8 cellular contexts compared by ENCODE assay signal in genomic region chr2:160703648-160704585, GRCh38.
A peak's percentile ranks its signal among the peaks of the same experiment; 100 is the strongest.
DNase-seq lines count a peak whose midpoint lies in the region; ATAC-seq and TF ChIP-seq lines count a peak whose summit lies in the region.

No MANE protein-coding gene starts in this region.

- H3K4me3 Mint-ChIP-seq in activated CD4-positive, alpha-beta memory T cell treated with anti-CD3 and anti-CD28 coated beads, Interleukin-2, amount 10 ng/mL, durations not matched to agents 7 days and 5 days = no peak overlapping the region

- H3K36me3 Mint-ChIP-seq in activated CD4-positive, alpha-beta memory T cell treated with anti-CD3 and anti-CD28 coated beads, Interleukin-2, amount 10 ng/mL, durations not matched to agents 7 days and 5 days (ENCODE audit: low read depth) = no peaks in the 10 kb centered on the region

- H3K27ac ChIP-seq in HL-60 (replicated peaks) (no peak overlapping the region), parathyroid adenoma (no peak overlapping the region)

- CTCF ChIA-PET in activated CD4-positive, alpha-beta memory T cell treated with anti-CD3 and anti-CD28 coated beads, Interleukin-2, amount 10 ng/mL, durations not matched to agents 7 days and 5 days (lab: Charles Lee) = no interaction called here

- H3K9me3 ChIP-seq in parathyroid adenoma (ENCODE audit: control insufficient read depth, low read length) = no peaks in the 10 kb centered on the region

- peak; percentile 35 to 88 for DNase-seq in HL-60 (ENCODE audit: low read depth in 1 of 2, low spot score in 1 of 2)
- peak; percentile 28 for DNase-seq in activated CD4-positive, alpha-beta memory T cell treated with anti-CD3 and anti-CD28 coated beads, Interleukin-2, amount 10 ng/mL, durations not matched to agents 7 days and 5 days
- DNase-seq in RKO (ENCODE audit: low spot score) = no peak
- no peak for DNase-seq in occipital lobe (lab: John Stamatoyannopoulos, UW)
- DNase-seq in omental fat pad (ENCODE audit: low spot score) = no peak

- no peaks in the 10 kb centered on the region for H3K27me3 Mint-ChIP-seq in activated CD4-positive, alpha-beta memory T cell treated with anti-CD3 and anti-CD28 coated beads, Interleukin-2, amount 10 ng/mL, durations not matched to agents 7 days and 5 days

- H3K79me2 ChIP-seq in parathyroid adenoma = no peaks in the 10 kb centered on the region

- H3K9ac ChIP-seq in parathyroid adenoma = no peak overlapping the region

- peaks cover 2% of the 10 kb centered on the region for H3K9me3 Mint-ChIP-seq in activated CD4-positive, alpha-beta memory T cell treated with anti-CD3 and anti-CD28 coated beads, Interleukin-2, amount 10 ng/mL, durations not matched to agents 7 days and 5 days

- H3K27ac Mint-ChIP-seq in activated CD4-positive, alpha-beta memory T cell treated with anti-CD3 and anti-CD28 coated beads, Interleukin-2, amount 10 ng/mL, durations not matched to agents 7 days and 5 days = no peak overlapping the region

- no peaks in the 10 kb centered on the region for H3K27me3 ChIP-seq in HL-60 (ENCODE audit: insufficient read depth, poor library complexity, severe bottlenecking)
- no peaks in the 10 kb centered on the region for H3K27me3 ChIP-seq in parathyroid adenoma (ENCODE audit: control insufficient read depth, insufficient read depth, low read length)

- no peak overlapping the region for H3K4me2 ChIP-seq in parathyroid adenoma (ENCODE audit: low read length)

- ATAC-seq in GM18511 (IDR thresholded peaks at IDR 0.05; ENCODE audit: unreplicated experiment) = peak; percentile 92
- peak; percentile 90 for ATAC-seq in GM21529 (IDR thresholded peaks at IDR 0.05; ENCODE audit: unreplicated experiment)
- ATAC-seq in omental fat pad (ENCODE audit: low FRiP score) = no peak

- POLR2A ChIA-PET in activated CD4-positive, alpha-beta memory T cell treated with anti-CD3 and anti-CD28 coated beads, Interleukin-2, amount 10 ng/mL, durations not matched to agents 7 days and 5 days (lab: Charles Lee) = no interaction called here

- peak overlapping the region; percentile 23 for H2AFZ ChIP-seq in parathyroid adenoma

- no peaks in the 10 kb centered on the region for H3K4me1 ChIP-seq in parathyroid adenoma

- H3K36me3 ChIP-seq in parathyroid adenoma (ENCODE audit: control insufficient read depth, insufficient read depth, low read length) = no peaks in the 10 kb centered on the region

- H3K4me1 Mint-ChIP-seq in activated CD4-positive, alpha-beta memory T cell treated with anti-CD3 and anti-CD28 coated beads, Interleukin-2, amount 10 ng/mL, durations not matched to agents 7 days and 5 days = peaks cover 10% of the 10 kb centered on the region

- no peak overlapping the region for H3K4me3 ChIP-seq in HL-60 (replicated peaks; ENCODE audit: insufficient read depth, low read length)
- H3K4me3 ChIP-seq in parathyroid adenoma (ENCODE audit: low read depth, low read length) = no peak overlapping the region

- no peak for TF ChIP-seq CTCF in HL-60 (IDR thresholded peaks at IDR 0.05; ENCODE audit: insufficient read depth, low read length)
- TF ChIP-seq CTCF in parathyroid adenoma (IDR thresholded peaks at IDR 0.05) = no peak
- TF ChIP-seq CTCF in omental fat pad (IDR thresholded peaks at IDR 0.05) = no peak

Comparison
In these comparisons a context has a peak if more than half of its experiments do, and no peak if none do; other contexts are left out.
1. DNase-seq: peak in HL-60 (2 of 2) and activated CD4-positive, alpha-beta memory T cell treated with anti-CD3 and anti-CD28 coated beads, Interleukin-2, amount 10 ng/mL, durations not matched to agents 7 days and 5 days (single experiment); none in RKO (single experiment), occipital lobe (single experiment) and omental fat pad (single experiment).